Comparison of ENCODE assay signal across 30 cellular contexts in genomic region chr5:67887648-67888047, GRCh38.
DNase-seq lines count a peak whose midpoint lies in the region; ATAC-seq, FAIRE-seq and TF ChIP-seq lines count a peak whose summit lies in the region.
"Had no signal": no experiment of that assay in that cellular context is flagged by ENCODE, and none has a peak within 500 bp of the region (broad histone marks: within the 10 kb centered on the region; RNA-seq: fewer than 3 reads in every experiment).

No MANE protein-coding gene starts in this region.

- TF ChIP-seq RAD21 in GM12878 (IDR thresholded peaks at IDR 0.05; ENCODE audit: insufficient read depth, low read depth, low read length), result no peak

- ATAC-seq in GM12878 (no peak), GM21360 (IDR thresholded peaks at IDR 0.05; ENCODE audit: unreplicated experiment) (no peak)
- peak; percentile 79 for ATAC-seq in naive thymus-derived CD4-positive, alpha-beta T cell
- ATAC-seq in activated CD4-positive, alpha-beta T cell treated with anti-CD3 and anti-CD28 coated beads for 36 hours, result no peak
- ATAC-seq: activated CD8-positive, alpha-beta T cell treated with anti-CD3 and anti-CD28 coated beads, Interleukin-2, amount 10 ng/mL, durations not matched to agents 7 days and 5 days; pancreas had no signal

- WGBS in GM12878 (ENCODE audit: insufficient coverage, insufficient replicate concordance, low lambda C conversion rate, missing lambda C conversion rate), result 0% methylated on average over 1 of the region's 1 CpG

- intact Hi-C loops in GM12878 (cut with micrococcal nuclease; ENCODE audit: unreplicated experiment), result no loop called here
- intact Hi-C loops in naive thymus-derived CD4-positive, alpha-beta T cell (cut with micrococcal nuclease), result no loop called here
- intact Hi-C loops in activated CD4-positive, alpha-beta T cell treated with anti-CD3 and anti-CD28 coated beads for 36 hours (cut with DNase I, micrococcal nuclease), result no loop called here

- no peaks in the 10 kb centered on the region for H4K20me1 ChIP-seq in GM12878 (ENCODE audit: control insufficient read depth, insufficient read depth)

- H3K9ac ChIP-seq in GM12878 (ENCODE audit: control insufficient read depth, insufficient read depth, low read length), result no peak overlapping the region
- H3K9ac ChIP-seq: neural progenitor cell had no signal

- peak; percentile 45 for DNase-seq in KBM-7
- DNase-seq in NOMO-1 (lab: John Stamatoyannopoulos, UW; ENCODE audit: unreplicated experiment in 2 of 2), result peak; percentile 56 to 91
- DNase-seq in GM12878 (ENCODE audit: low read depth, low spot score), result no peak
- no peak for DNase-seq in naive thymus-derived CD4-positive, alpha-beta T cell
- no peak for DNase-seq in C1 segment of cervical spinal cord (lab: John Stamatoyannopoulos, UW)
- no peak for DNase-seq in activated CD4-positive, alpha-beta T cell treated with anti-CD3 and anti-CD28 coated beads, Interleukin-2, amount 50 U/mL, for 48 hours
- DNase-seq in activated CD4-positive, alpha-beta T cell treated with anti-CD3 and anti-CD28 coated beads for 36 hours, result no peak
- DNase-seq: activated CD8-positive, alpha-beta T cell treated with anti-CD3 and anti-CD28 coated beads, Interleukin-2, amount 10 ng/mL, durations not matched to agents 7 days and 5 days; activated naive CD4-positive, alpha-beta T cell treated with anti-CD3 and anti-CD28 coated beads, Interleukin-2, amount 50 U/mL, for 16 hours; brain microvascular endothelial cell; DMS53; effector CD8-positive, alpha-beta T cell; H7; hypothalamus; KG1; NCI-H146; NCI-H2107; NCI-H345; NCI-H774; pancreas; retina; RPMI8226; small intestine; stomach had no signal

- no peaks in the 10 kb centered on the region for H3K36me3 Mint-ChIP-seq in naive thymus-derived CD4-positive, alpha-beta T cell
- H3K36me3 Mint-ChIP-seq in activated CD4-positive, alpha-beta T cell treated with anti-CD3 and anti-CD28 coated beads for 36 hours (ENCODE audit: low read depth), result no peaks in the 10 kb centered on the region
- H3K36me3 Mint-ChIP-seq: memory B cell, neural progenitor cell had no signal

- no peak for FAIRE-seq in GM12878 (lab: Jason Lieb, UNC)
- FAIRE-seq: colon, pancreas, small intestine had no signal

- H3K9me3 ChIP-seq in GM12878 (replicated peaks; ENCODE audit: control insufficient read depth, insufficient read depth, low read length), result no peaks in the 10 kb centered on the region
- H3K9me3 ChIP-seq in naive thymus-derived CD4-positive, alpha-beta T cell (ENCODE audit: control insufficient read depth in 2 of 3, low read length in 3 of 3), result no peaks in the 10 kb centered on the region
- H3K9me3 ChIP-seq: pancreas, stomach had no signal

- no peak overlapping the region for H3K4me2 ChIP-seq in GM12878 (ENCODE audit: control insufficient read depth, insufficient read depth)
- H3K4me2 ChIP-seq: neural progenitor cell had no signal

- RAD21 ChIA-PET in GM12878 (lab: Charles Lee; ENCODE audit: unreplicated experiment), result no interaction called here

- no peaks in the 10 kb centered on the region for H3K4me1 ChIP-seq in GM12878 (ENCODE audit: control insufficient read depth, insufficient read depth, low read length)
- H3K4me1 ChIP-seq in naive thymus-derived CD4-positive, alpha-beta T cell (ENCODE audit: control insufficient read depth in 2 of 2, insufficient read depth in 2 of 2, low read length in 2 of 2), result no peaks in the 10 kb centered on the region
- H3K4me1 ChIP-seq: pancreas, stomach had no signal

- H3K4me1 Mint-ChIP-seq in naive thymus-derived CD4-positive, alpha-beta T cell, result no peaks in the 10 kb centered on the region
- no peaks in the 10 kb centered on the region for H3K4me1 Mint-ChIP-seq in activated CD4-positive, alpha-beta T cell treated with anti-CD3 and anti-CD28 coated beads for 36 hours
- H3K4me1 Mint-ChIP-seq: memory B cell, neural progenitor cell had no signal

- H3K27ac Mint-ChIP-seq in naive thymus-derived CD4-positive, alpha-beta T cell, result no peak overlapping the region
- no peak overlapping the region for H3K27ac Mint-ChIP-seq in activated CD4-positive, alpha-beta T cell treated with anti-CD3 and anti-CD28 coated beads for 36 hours
- H3K27ac Mint-ChIP-seq: activated CD8-positive, alpha-beta T cell treated with anti-CD3 and anti-CD28 coated beads, Interleukin-2, amount 10 ng/mL, durations not matched to agents 7 days and 5 days; memory B cell; neural progenitor cell; T-helper 1 cell treated with Interleukin-12 subunit alpha and Interleukin-12 subunit beta and Interleukin-4 antibody, amounts not matched to agents 30 μg/mL and 1 μg/mL, for 36 hours had no signal

- no peak overlapping the region for H3K4me3 Mint-ChIP-seq in naive thymus-derived CD4-positive, alpha-beta T cell
- no peak overlapping the region for H3K4me3 Mint-ChIP-seq in activated CD4-positive, alpha-beta T cell treated with anti-CD3 and anti-CD28 coated beads for 36 hours
- H3K4me3 Mint-ChIP-seq: activated CD8-positive, alpha-beta T cell treated with anti-CD3 and anti-CD28 coated beads, Interleukin-2, amount 10 ng/mL, durations not matched to agents 7 days and 5 days; memory B cell; neural progenitor cell; T-helper 1 cell treated with Interleukin-12 subunit alpha and Interleukin-12 subunit beta and Interleukin-4 antibody, amounts not matched to agents 30 μg/mL and 1 μg/mL, for 36 hours had no signal

- no peaks in the 10 kb centered on the region for H3K36me3 ChIP-seq in GM12878 (ENCODE audit: control insufficient read depth in 2 of 2, insufficient read depth in 2 of 2, low read length in 1 of 2)
- H3K36me3 ChIP-seq in naive thymus-derived CD4-positive, alpha-beta T cell (ENCODE audit: control insufficient read depth in 2 of 3, insufficient read depth in 3 of 3, low read length in 3 of 3), result no peaks in the 10 kb centered on the region
- H3K36me3 ChIP-seq: brain microvascular endothelial cell, neural progenitor cell, pancreas, stomach had no signal

- no peak for TF ChIP-seq CTCF in GM12878 (IDR thresholded peaks at IDR 0.05 in 2 of 3, conservative IDR thresholded peaks at IDR 0.05 in 1 of 3; ENCODE audit: control insufficient read depth in 2 of 3, extremely low read depth in 1 of 3, insufficient read depth in 1 of 3, low read depth in 3 of 3, low read length in 3 of 3)

- H3K27ac ChIP-seq in GM12878 (ENCODE audit: control insufficient read depth, insufficient read depth), result no peak overlapping the region
- H3K27ac ChIP-seq in naive thymus-derived CD4-positive, alpha-beta T cell (ENCODE audit: low read depth, low read length), result no peak overlapping the region
- H3K27ac ChIP-seq: brain microvascular endothelial cell, epithelial cell of prostate, neural progenitor cell, pancreas, stomach had no signal

- no peak overlapping the region for H2AFZ ChIP-seq in GM12878 (ENCODE audit: control insufficient read depth, low read depth, low read length)
- H2AFZ ChIP-seq: neural progenitor cell had no signal

- POLR2A ChIA-PET in GM12878 (lab: Charles Lee), result no interaction called here
- POLR2A ChIA-PET in naive thymus-derived CD4-positive, alpha-beta T cell (lab: Charles Lee), result no interaction called here
- POLR2A ChIA-PET in activated CD4-positive, alpha-beta T cell treated with anti-CD3 and anti-CD28 coated beads for 36 hours (lab: Charles Lee), result no interaction called here

- H3K27me3 Mint-ChIP-seq in naive thymus-derived CD4-positive, alpha-beta T cell, result peaks cover 0 to 8% (median 3%) of the 10 kb centered on the region in 5 donors
- H3K27me3 Mint-ChIP-seq in activated CD4-positive, alpha-beta T cell treated with anti-CD3 and anti-CD28 coated beads for 36 hours, result peaks cover 3% of the 10 kb centered on the region

- BruUV-seq in GM12878 (replicated peaks; lab: Mats Ljungman, UMichigan), result no TSS peak

- SMC1A ChIA-PET in GM12878 (lab: Charles Lee; ENCODE audit: uncharacterized antibody, unreplicated experiment), result interaction anchor here (0.6 kb wide), 1 partner anchor 401 kb away, joined by 3 read pairs; no protein-coding TSS in a partner anchor

- no peaks in the 10 kb centered on the region for H3K79me2 ChIP-seq in GM12878 (ENCODE audit: control insufficient read depth, insufficient read depth, low read length)

- in situ Hi-C loops in KBM-7 (cut with MboI; ENCODE audit: low pct_unique_long_range_greater_than_20kb, low sequenced_read_pairs), result no loop called here
- in situ Hi-C loops in GM12878 (cut with MboI), result no loop called here

- TF ChIP-seq POLR2A in GM12878 (IDR thresholded peaks at IDR 0.05; ENCODE audit: low read depth, low read length), result no peak

- CTCF ChIA-PET in GM12878 (lab: Yijun Ruan, JAX), result no interaction called here
- CTCF ChIA-PET in naive thymus-derived CD4-positive, alpha-beta T cell (lab: Charles Lee), result no interaction called here
- CTCF ChIA-PET in activated CD4-positive, alpha-beta T cell treated with anti-CD3 and anti-CD28 coated beads for 36 hours (lab: Charles Lee), result no interaction called here

- H3K4me3 ChIP-seq in GM12878, result no peak overlapping the region
- H3K4me3 ChIP-seq in naive thymus-derived CD4-positive, alpha-beta T cell (ENCODE audit: low read length), result no peak overlapping the region
- H3K4me3 ChIP-seq: neural progenitor cell, pancreas, stomach had no signal

- peaks cover 0 to 5% (median 0%) of the 10 kb centered on the region in 11 donors for H3K9me3 Mint-ChIP-seq in naive thymus-derived CD4-positive, alpha-beta T cell
- H3K9me3 Mint-ChIP-seq in activated CD4-positive, alpha-beta T cell treated with anti-CD3 and anti-CD28 coated beads for 36 hours (ENCODE audit: low read depth), result peaks cover 2% of the 10 kb centered on the region
- H3K9me3 Mint-ChIP-seq: memory B cell had no signal

- H3K27me3 ChIP-seq in GM12878 (replicated peaks in 1 of 2; ENCODE audit: control insufficient read depth in 2 of 2, insufficient read depth in 2 of 2, low read length in 1 of 2), result no peaks in the 10 kb centered on the region
- no peaks in the 10 kb centered on the region for H3K27me3 ChIP-seq in naive thymus-derived CD4-positive, alpha-beta T cell (ENCODE audit: control insufficient read depth in 2 of 2, insufficient read depth in 2 of 2, low read length in 2 of 2)
- H3K27me3 ChIP-seq: brain microvascular endothelial cell, neural progenitor cell, pancreas, stomach had no signal

- TF ChIP-seq EP300 in GM12878 (IDR thresholded peaks at IDR 0.05; ENCODE audit: borderline replicate concordance in 1 of 2, control insufficient read depth in 1 of 2, low read depth in 2 of 2, low read length in 2 of 2), result no peak

TF ChIP-seq in GM12878, 131 proteins besides CTCF, POLR2A, EP300 and RAD21:
- TF ChIP-seq ZNF622 (IDR thresholded peaks at IDR 0.05) (no peak), SPI1 (IDR thresholded peaks at IDR 0.05; ENCODE audit: borderline replicate concordance, insufficient read depth, low read depth, low read length) (peak; percentile 47; the same call in 1 of the 2 replicates)

Comparison
In these comparisons a context has a peak if more than half of its experiments do, and no peak if none do; other contexts are left out.
1. DNase-seq: peak in KBM-7 (single experiment) and NOMO-1 (2 of 2); none in GM12878 (single experiment), naive thymus-derived CD4-positive, alpha-beta T cell (0 of 9), C1 segment of cervical spinal cord (0 of 14), activated CD4-positive, alpha-beta T cell treated with anti-CD3 and anti-CD28 coated beads, Interleukin-2, amount 50 U/mL, for 48 hours (0 of 2) and activated CD4-positive, alpha-beta T cell treated with anti-CD3 and anti-CD28 coated beads for 36 hours (single experiment).